2 cellular contexts compared by ENCODE assay signal in the genomic region with DNA sequence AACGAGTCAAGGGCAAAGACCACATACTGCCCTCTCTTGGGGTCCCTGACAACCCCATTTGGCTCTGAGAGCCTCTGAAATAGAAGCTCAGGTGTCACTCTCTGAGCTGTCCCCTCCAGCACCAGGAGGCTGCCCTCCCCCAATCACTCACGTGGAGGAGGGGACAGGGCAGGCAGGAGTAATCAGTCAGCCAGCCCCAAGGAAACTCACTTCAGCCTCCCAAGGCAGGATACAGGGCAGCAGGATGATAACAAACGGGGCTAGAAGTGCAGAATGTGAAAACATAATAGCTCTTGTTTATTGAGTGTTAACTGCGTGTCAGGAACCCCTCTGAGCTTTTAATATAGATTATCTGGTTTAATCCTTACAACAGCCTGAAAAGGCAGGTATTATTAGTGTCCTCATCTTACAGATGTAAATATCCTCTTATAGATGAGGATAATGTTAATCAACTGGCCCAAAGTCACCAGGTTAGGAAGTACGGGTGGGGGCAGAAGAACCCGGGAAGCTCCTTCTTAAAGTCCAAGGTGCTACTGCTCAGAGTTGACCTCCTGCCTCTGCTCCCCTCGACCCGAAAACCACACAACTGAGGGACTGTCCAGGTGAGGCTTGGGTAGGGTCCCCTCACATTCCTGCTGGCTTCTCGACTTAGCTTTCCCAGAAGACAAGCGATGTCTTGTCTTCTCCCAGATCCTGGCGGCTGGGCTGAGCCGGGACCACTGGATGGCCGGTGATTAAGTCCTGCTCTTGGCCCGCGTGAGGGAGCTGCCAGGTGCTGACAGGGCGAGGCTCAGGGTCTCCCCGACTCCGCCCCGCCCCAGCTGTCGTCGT.
A peak's percentile ranks its signal among the peaks of the same experiment; 100 is the strongest.
TF ChIP-seq lines count a peak whose summit lies in the region.

No MANE protein-coding gene starts in this region.

TF ChIP-seq in PFSK-1, 5 proteins besides CTCF, POLR2A, EP300 and RAD21:
- TF ChIP-seq FOXP2 (optimal IDR thresholded peaks at IDR 0.05; ENCODE audit: borderline replicate concordance, extremely low read depth, extremely low read length, insufficient read depth) = no peak
- TF ChIP-seq REST (IDR thresholded peaks at IDR 0.05; ENCODE audit: insufficient read depth in 1 of 2, low read depth in 2 of 2, low read length in 2 of 2) = peak; percentile 40 to 77; a peak in 2 of 4 replicates
- no peak for TF ChIP-seq TAF1 (IDR thresholded peaks at IDR 0.05; ENCODE audit: borderline replicate concordance, insufficient read depth, low read length)
- TF ChIP-seq SIN3A (IDR thresholded peaks at IDR 0.05; ENCODE audit: borderline replicate concordance, insufficient read depth, low read length) = no peak
- no peak for TF ChIP-seq POLR2AphosphoS5 (IDR thresholded peaks at IDR 0.05; ENCODE audit: low read depth, low read length)

TF ChIP-seq in endothelial cell of umbilical vein, 7 proteins besides CTCF, POLR2A, EP300 and RAD21:
- TF ChIP-seq MYC (IDR thresholded peaks at IDR 0.05; ENCODE audit: low read depth, low read length) (no peak), FOS (IDR thresholded peaks at IDR 0.05; ENCODE audit: borderline replicate concordance, insufficient read depth, low read length) (no peak), EZH2 (IDR thresholded peaks at IDR 0.05; ENCODE audit: borderline replicate concordance, low read depth, low read length, severe bottlenecking) (peak; percentile 16)
